8 cellular contexts compared by ENCODE assay signal in the genomic region with DNA sequence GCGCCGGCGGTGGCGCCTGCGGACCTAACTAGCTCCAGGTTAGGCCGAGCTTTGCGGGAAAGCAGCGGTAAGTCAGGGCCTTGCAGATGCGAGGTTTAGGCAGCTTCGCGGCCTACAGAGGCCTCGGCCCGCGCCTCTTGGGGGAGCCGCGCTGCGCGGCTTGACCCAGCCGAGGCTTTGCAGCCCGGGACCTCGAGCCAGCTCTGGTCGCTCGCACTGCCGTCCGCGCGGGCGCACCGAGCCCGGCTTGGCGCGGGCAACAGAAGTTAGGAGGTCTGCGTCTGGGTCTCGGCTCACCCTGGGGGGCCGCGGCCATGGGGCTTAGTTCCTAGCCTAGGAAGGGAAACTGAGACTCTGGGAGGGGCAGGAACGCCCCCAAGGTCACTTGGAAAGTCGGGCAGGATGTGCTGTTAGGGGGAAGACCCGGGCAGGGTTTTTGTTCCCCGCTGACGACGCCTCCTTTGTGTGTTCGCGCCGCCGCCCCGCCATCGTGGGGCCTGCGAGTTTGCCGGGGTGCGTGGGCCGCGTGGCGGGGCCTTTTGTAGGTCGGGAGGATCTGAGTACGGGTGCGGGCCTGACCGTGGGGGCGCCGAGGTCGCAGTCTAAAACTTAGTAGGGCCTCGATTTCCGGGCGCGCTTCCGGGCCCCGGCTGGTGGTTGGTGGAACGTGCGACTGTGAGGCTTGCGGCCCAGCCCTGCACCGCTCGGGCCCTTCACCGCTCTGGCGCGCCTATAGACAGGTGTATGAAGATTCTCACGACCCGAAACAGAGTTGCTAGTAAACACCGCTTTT. TPM values are rescaled to one million over a fixed set of nuclear protein-coding genes. Genes with fewer than 3 reads are reported as not detected.
DNase-seq lines count a peak whose midpoint lies in the region; ATAC-seq and TF ChIP-seq lines count a peak whose summit lies in the region.

No MANE protein-coding gene starts in this region.

- peak; percentile 33 for ATAC-seq in GM19025 (IDR thresholded peaks at IDR 0.05; ENCODE audit: low read depth, unreplicated experiment)
- peak; percentile 54 for ATAC-seq in HG03175 (IDR thresholded peaks at IDR 0.05; ENCODE audit: unreplicated experiment)
- ATAC-seq in activated naive CD8-positive, alpha-beta T cell treated with anti-CD3 and anti-CD28 coated beads, Interleukin-2, amount 10 ng/mL, durations not matched to agents 7 days and 5 days (ENCODE audit: low read depth) = peak; percentile 62

- H3K9me3 ChIP-seq in BLaER1 = peaks cover 14% of the 10 kb centered on the region
- H3K9me3 ChIP-seq in SK-N-MC (ENCODE audit: low read depth, low read length) = peaks cover 17% of the 10 kb centered on the region; the same call in 1 of the 2 replicates
- no peaks in the 10 kb centered on the region for H3K9me3 ChIP-seq in hepatocyte (ENCODE audit: low read depth)

- peaks cover 67% of the 10 kb centered on the region for H3K79me2 ChIP-seq in hepatocyte

- POLR2A ChIA-PET in activated naive CD8-positive, alpha-beta T cell treated with anti-CD3 and anti-CD28 coated beads, Interleukin-2, amount 10 ng/mL, durations not matched to agents 7 days and 5 days (lab: Charles Lee) = interaction anchor here (0.6 to 2.1 kb wide), 25 partner anchors 9 to 757 kb away, joined by 3 to 23 read pairs (median 4); a partner anchor contains a TSS

- WGBS in hepatocyte (ENCODE audit: low lambda C conversion rate, missing lambda C conversion rate) = 1% methylated on average over 68 of the region's 78 CpGs

- H3K36me3 ChIP-seq in BLaER1 (peaks cover 39% of the 10 kb centered on the region), SK-N-MC (ENCODE audit: insufficient read depth, low read length) (peaks cover 42% of the 10 kb centered on the region), hepatocyte (replicated peaks; ENCODE audit: insufficient read depth, low read depth) (peaks cover 5% of the 10 kb centered on the region)

- H3K27ac ChIP-seq in BLaER1 (peak overlapping the region; percentile 99), SK-N-MC (peak overlapping the region; percentile 86), hepatocyte (peak overlapping the region; percentile 94), skin epidermis (peak overlapping the region; percentile 80 to 99 (median 93))

- H4K20me1 ChIP-seq in BLaER1 (peaks cover 54% of the 10 kb centered on the region), hepatocyte (ENCODE audit: insufficient read depth, poor library complexity, severe bottlenecking) (peaks cover 38% of the 10 kb centered on the region)

- H3K9me2 ChIP-seq in hepatocyte (replicated peaks; ENCODE audit: insufficient read depth) = no peaks in the 10 kb centered on the region

- H3K27me3 ChIP-seq in BLaER1 = no peaks in the 10 kb centered on the region
- no peaks in the 10 kb centered on the region for H3K27me3 ChIP-seq in hepatocyte

- peak overlapping the region; percentile 97 for H3K4me3 Mint-ChIP-seq in activated naive CD8-positive, alpha-beta T cell treated with anti-CD3 and anti-CD28 coated beads, Interleukin-2, amount 10 ng/mL, durations not matched to agents 7 days and 5 days

- TF ChIP-seq CTCF in hepatocyte (IDR thresholded peaks at IDR 0.05; ENCODE audit: poor library complexity) = no peak

- peaks cover 49% of the 10 kb centered on the region for H3K4me1 ChIP-seq in BLaER1
- peaks cover 16% of the 10 kb centered on the region for H3K4me1 ChIP-seq in hepatocyte (ENCODE audit: insufficient read depth)

- H3K4me3 ChIP-seq in BLaER1 (peak overlapping the region; percentile 98), SK-N-MC (peak overlapping the region; percentile 81), hepatocyte (peak overlapping the region; percentile 81), skin epidermis (peak overlapping the region; percentile 63 to 100 (median 91))

- H3K27ac Mint-ChIP-seq in activated naive CD8-positive, alpha-beta T cell treated with anti-CD3 and anti-CD28 coated beads, Interleukin-2, amount 10 ng/mL, durations not matched to agents 7 days and 5 days = peak overlapping the region; percentile 98

- H3K36me3 Mint-ChIP-seq in activated naive CD8-positive, alpha-beta T cell treated with anti-CD3 and anti-CD28 coated beads, Interleukin-2, amount 10 ng/mL, durations not matched to agents 7 days and 5 days = peaks cover 41% of the 10 kb centered on the region

- H3K9me3 Mint-ChIP-seq in activated naive CD8-positive, alpha-beta T cell treated with anti-CD3 and anti-CD28 coated beads, Interleukin-2, amount 10 ng/mL, durations not matched to agents 7 days and 5 days = no peaks in the 10 kb centered on the region

- peak overlapping the region; percentile 24 for H2AFZ ChIP-seq in hepatocyte

- DNase-seq in SK-N-MC (ENCODE audit: low read depth, low spot score) (no peak), hepatocyte (ENCODE audit: low spot score) (peak; percentile 66), DMS114 treated with DMSO at 0.1 percent for 48 hours (lab: John Stamatoyannopoulos, UW; ENCODE audit: unreplicated experiment) (no peak)
- peak; percentile 84 for DNase-seq in activated naive CD8-positive, alpha-beta T cell treated with anti-CD3 and anti-CD28 coated beads, Interleukin-2, amount 10 ng/mL, durations not matched to agents 7 days and 5 days

- H3K4me2 ChIP-seq in BLaER1 (peak overlapping the region; percentile 97), hepatocyte (peak overlapping the region; percentile 97)

- peaks cover 33% of the 10 kb centered on the region for H3K4me1 Mint-ChIP-seq in activated naive CD8-positive, alpha-beta T cell treated with anti-CD3 and anti-CD28 coated beads, Interleukin-2, amount 10 ng/mL, durations not matched to agents 7 days and 5 days

- H3K27me3 Mint-ChIP-seq in activated naive CD8-positive, alpha-beta T cell treated with anti-CD3 and anti-CD28 coated beads, Interleukin-2, amount 10 ng/mL, durations not matched to agents 7 days and 5 days = no peaks in the 10 kb centered on the region

- H3K9ac ChIP-seq in BLaER1 (peak overlapping the region; percentile 99), SK-N-MC (ENCODE audit: insufficient read length) (peak overlapping the region; percentile 94)

RNA-seq across cellular contexts. Expression of a gene that starts 0.5 kb away (rescaled TPM):
- 100 to 1,000 TPM; 103 to 109 TPM for total RNA-seq in activated naive CD8-positive, alpha-beta T cell treated with anti-CD3 and anti-CD28 coated beads, Interleukin-2, amount 10 ng/mL, durations not matched to agents 7 days and 5 days
- total RNA-seq in hepatocyte = 48.2 and 50.3 TPM in 2 replicates
- polyA plus RNA-seq in hepatocyte = 42.4 and 50.8 TPM in 2 replicates

RNA-seq across cellular contexts. Expression of a gene that starts 50.6 kb away (rescaled TPM):
- total RNA-seq in activated naive CD8-positive, alpha-beta T cell treated with anti-CD3 and anti-CD28 coated beads, Interleukin-2, amount 10 ng/mL, durations not matched to agents 7 days and 5 days = under 1 TPM in 1 of 2 experiments, not detected in 1; 0.11 TPM
- total RNA-seq in hepatocyte = 0.04 TPM in 1 of 2 replicates, not detected in the other
- 0.09 TPM in 1 of 2 replicates, not detected in the other for polyA plus RNA-seq in hepatocyte

RNA-seq across cellular contexts. Expression of a gene that starts 50.9 kb away (rescaled TPM):
- 10 to 100 TPM; 16.1 to 17.7 TPM for total RNA-seq in activated naive CD8-positive, alpha-beta T cell treated with anti-CD3 and anti-CD28 coated beads, Interleukin-2, amount 10 ng/mL, durations not matched to agents 7 days and 5 days
- total RNA-seq in hepatocyte = 0.60 and 2.2 TPM in 2 replicates
- 3.1 and 3.4 TPM in 2 replicates for polyA plus RNA-seq in hepatocyte

Comparison
In these comparisons a context has a peak if more than half of its experiments do, and no peak if none do; other contexts are left out.
1. DNase-seq: peak in activated naive CD8-positive, alpha-beta T cell treated with anti-CD3 and anti-CD28 coated beads, Interleukin-2, amount 10 ng/mL, durations not matched to agents 7 days and 5 days (single experiment) and hepatocyte (single experiment); none in SK-N-MC (single experiment) and DMS114 treated with DMSO at 0.1 percent for 48 hours (single experiment).
2. Peak in every context shown above with its lines, with median percentiles within 50 percentile points of each other: H3K27ac ChIP-seq, H3K4me3 ChIP-seq and ATAC-seq.